Comparison of ENCODE assay signal across 17 cellular contexts in the genomic region with DNA sequence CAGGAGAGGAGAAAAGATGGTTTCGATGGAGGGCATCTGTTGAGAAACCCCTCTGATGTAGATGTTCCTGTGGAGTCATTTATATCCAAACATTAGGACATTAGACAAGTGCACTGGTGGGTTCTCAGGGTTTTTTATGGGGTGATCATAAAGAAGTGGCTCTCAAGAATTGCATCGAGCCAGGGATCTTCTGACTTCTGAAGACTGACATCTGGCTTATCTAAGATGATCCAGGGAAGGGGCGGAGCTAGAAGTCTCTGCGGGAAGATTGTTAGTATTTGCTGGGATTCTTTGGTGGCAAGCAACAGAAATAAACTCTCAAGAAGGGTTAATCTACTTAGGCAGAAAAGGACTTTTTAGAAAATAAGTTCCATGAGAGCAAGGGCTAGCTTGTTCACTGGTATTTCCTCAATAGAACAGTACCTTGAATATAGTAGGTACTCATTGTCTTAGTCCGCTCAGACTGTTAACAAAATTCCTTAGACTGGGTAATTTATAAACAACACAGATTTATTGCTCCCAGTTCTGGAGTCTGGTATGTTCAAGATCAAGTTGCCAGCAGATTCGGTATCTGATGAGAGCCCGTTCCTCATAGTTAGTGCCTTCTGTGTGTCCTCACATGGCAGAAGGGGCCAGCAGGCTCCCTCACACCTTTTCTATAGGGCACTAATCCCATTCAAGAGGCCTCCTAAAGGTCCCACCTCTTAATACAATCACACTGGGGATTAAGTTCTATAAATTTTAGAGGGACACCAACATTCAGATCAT. TPM values are rescaled to one million over a fixed set of nuclear protein-coding genes. Genes with fewer than 3 reads are reported as not detected.
DNase-seq lines count a peak whose midpoint lies in the region; ATAC-seq lines count a peak whose summit lies in the region.
"Had no signal": no experiment of that assay in that cellular context is flagged by ENCODE, and none has a peak within 500 bp of the region (broad histone marks: within the 10 kb centered on the region; RNA-seq: fewer than 3 reads in every experiment).

No MANE protein-coding gene starts in this region.

- H3K4me3 ChIP-seq in SJCRH30 (no peak overlapping the region), muscle layer of colon (ENCODE audit: low read depth in 1 of 2, low read length in 2 of 2) (no peak overlapping the region), stomach smooth muscle (ENCODE audit: low read length in 2 of 2) (no peak overlapping the region)
- H3K4me3 ChIP-seq: lower lobe of right lung had no signal

- DNase-seq in NCI-H524 treated with DMSO at 0.1 percent for 48 hours (lab: John Stamatoyannopoulos, UW) (peak; percentile 67), SJCRH30 (no peak), HCEC 1CT (no peak), T-helper 2 cell (no peak)
- DNase-seq: activated CD4-positive, CD25-positive, alpha-beta regulatory T cell treated with anti-CD3 and anti-CD28 coated beads, Interleukin-2, amount 50 U/mL, for 72 hours; activated CD8-positive, alpha-beta T cell treated with anti-CD3 and anti-CD28 coated beads, Interleukin-2, amount 10 ng/mL, durations not matched to agents 7 days and 5 days; activated naive CD4-positive, alpha-beta T cell; activated T-cell treated with anti-CD3 and anti-CD28 coated beads, Interleukin-2, amount 50 U/mL, for 1 hour; dermis blood vessel endothelial cell; immature natural killer cell; lower lobe of right lung; NCI-H526 treated with DMSO at 0.1 percent for 48 hours; SIG-M5; stimulated activated naive CD8-positive, alpha-beta T cell treated with anti-CD3 and anti-CD28 coated beads, Interleukin-15, amount 100 ng/mL, for 72 hours had no signal

- H3K27ac ChIP-seq in SJCRH30 (peak overlapping the region; percentile 47; the same call in 1 of the 2 replicates), muscle layer of colon (ENCODE audit: low read depth, low read length) (peak overlapping the region; percentile 65), stomach smooth muscle (ENCODE audit: low read length) (peak overlapping the region; percentile 50)
- H3K27ac ChIP-seq: lower lobe of right lung had no signal

- no peak overlapping the region for H3K9ac ChIP-seq in muscle layer of colon (ENCODE audit: low read length)
- no peak overlapping the region for H3K9ac ChIP-seq in stomach smooth muscle (ENCODE audit: low read length in 2 of 2)

- H3K27me3 ChIP-seq in SJCRH30: no peaks in the 10 kb centered on the region
- H3K27me3 ChIP-seq in muscle layer of colon (ENCODE audit: control insufficient read depth in 1 of 2, insufficient read depth in 2 of 2, low read length in 2 of 2): no peaks in the 10 kb centered on the region
- H3K27me3 ChIP-seq in stomach smooth muscle (ENCODE audit: control insufficient read depth in 1 of 2, insufficient read depth in 2 of 2, low read length in 2 of 2): no peaks in the 10 kb centered on the region

- no peak for ATAC-seq in HG02623 (IDR thresholded peaks at IDR 0.05; ENCODE audit: unreplicated experiment)
- ATAC-seq: activated CD8-positive, alpha-beta T cell treated with anti-CD3 and anti-CD28 coated beads, Interleukin-2, amount 10 ng/mL, durations not matched to agents 7 days and 5 days; stimulated activated naive CD8-positive, alpha-beta T cell treated with anti-CD3 and anti-CD28 coated beads, Interleukin-15, amount 100 ng/mL, for 72 hours had no signal

- H3K36me3 ChIP-seq in SJCRH30: no peaks in the 10 kb centered on the region
- H3K36me3 ChIP-seq in muscle layer of colon (ENCODE audit: insufficient read depth, low read length): no peaks in the 10 kb centered on the region
- no peaks in the 10 kb centered on the region for H3K36me3 ChIP-seq in stomach smooth muscle (ENCODE audit: control insufficient read depth in 2 of 2, insufficient read depth in 2 of 2, low read length in 2 of 2)
- H3K36me3 ChIP-seq: lower lobe of right lung had no signal

- H3K9me3 ChIP-seq in SJCRH30 (replicated peaks): no peaks in the 10 kb centered on the region; the same call in 1 of the 2 replicates
- no peaks in the 10 kb centered on the region for H3K9me3 ChIP-seq in muscle layer of colon (ENCODE audit: low read length)
- H3K9me3 ChIP-seq in stomach smooth muscle (ENCODE audit: control insufficient read depth in 2 of 2, low read length in 2 of 2): no peaks in the 10 kb centered on the region
- H3K9me3 ChIP-seq: lower lobe of right lung had no signal

- H3K4me1 ChIP-seq in SJCRH30 (peaks cover 25% of the 10 kb centered on the region), muscle layer of colon (ENCODE audit: insufficient read depth, low read length) (peaks cover 25% of the 10 kb centered on the region), stomach smooth muscle (ENCODE audit: control insufficient read depth, insufficient read depth, low read length) (peaks cover 22% of the 10 kb centered on the region)
- H3K4me1 ChIP-seq: lower lobe of right lung had no signal

RNA-seq across cellular contexts. Expression of a gene that starts 28.5 kb away (rescaled TPM):
- 42.8 and 47.5 TPM in 2 replicates for total RNA-seq in SJCRH30 (2014; rRNA removed; shearing (Covaris generic))
